Comparison of ENCODE assay signal across 10 cellular contexts in the genomic region with DNA sequence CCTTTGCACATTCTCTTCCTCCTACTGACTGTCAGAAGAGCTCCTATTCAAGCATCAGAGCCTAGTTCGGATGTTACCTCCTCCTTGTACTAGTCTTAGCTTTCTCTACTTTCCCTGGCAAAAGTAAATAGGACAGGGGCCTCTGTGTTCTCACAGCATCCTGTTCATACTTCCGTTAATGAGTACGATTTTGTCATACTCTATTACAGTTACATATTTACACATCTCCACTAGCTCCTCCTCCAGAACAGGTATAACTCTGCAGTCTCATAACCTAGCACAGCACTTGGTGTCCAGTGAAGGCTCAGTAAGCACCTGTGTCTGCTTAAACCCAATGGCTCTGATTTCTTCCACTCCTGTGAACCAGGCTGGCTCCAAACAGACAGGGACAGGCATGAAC. TPM values are rescaled to one million over a fixed set of nuclear protein-coding genes. Genes with fewer than 3 reads are reported as not detected.
DNase-seq lines count a peak whose midpoint lies in the region; ATAC-seq, FAIRE-seq and TF ChIP-seq lines count a peak whose summit lies in the region.
"Had no signal": no experiment of that assay in that cellular context is flagged by ENCODE, and none has a peak within 500 bp of the region (broad histone marks: within the 10 kb centered on the region; RNA-seq: fewer than 3 reads in every experiment).

No MANE protein-coding gene starts in this region.

- H3K27ac ChIP-seq in GM23248, result peak overlapping the region; percentile 84
- peak overlapping the region; percentile 24; the same call in 1 of the 2 replicates for H3K27ac ChIP-seq in RWPE1
- H3K27ac ChIP-seq in small intestine (ENCODE audit: low read depth in 1 of 2, low read length in 1 of 2), result peak overlapping the region in 1 of 2 donors; percentile 53

- peak overlapping the region; percentile 89 for H3K4me2 ChIP-seq in GM23248 (ENCODE audit: unreplicated experiment)

- peaks cover 90% of the 10 kb centered on the region for H3K79me2 ChIP-seq in GM23248 (ENCODE audit: insufficient read depth)

- H3K9ac ChIP-seq in GM23248, result peak overlapping the region; percentile 69; the same call in 1 of the 2 replicates

- 83 to 91% methylated on average over 3 of the region's 3 CpGs for WGBS in GM23248 (ENCODE audit: low coverage in 1 of 2, low lambda C conversion rate in 2 of 2, missing lambda C conversion rate in 2 of 2), 2 experiments
- 68 to 76% (median 68%) methylated on average over 3 of the region's 3 CpGs for WGBS in small intestine, 3 donors

- DNase-seq in GM23248, result no peak
- DNase-seq in RWPE1 (ENCODE audit: low spot score), result no peak
- peak; percentile 30 for DNase-seq in small intestine
- DNase-seq in NCI-H2171 treated with DMSO at 0.1 percent for 48 hours (lab: John Stamatoyannopoulos, UW), result no peak
- DNase-seq in urothelium cell line (ENCODE audit: low spot score), result no peak
- no peak for DNase-seq in COR-L47 (lab: John Stamatoyannopoulos, UW)
- DNase-seq in hepatic stellate cell (ENCODE audit: low spot score), result no peak
- DNase-seq: NCI-H2227 treated with DMSO at 0.1 percent for 48 hours; stimulated activated CD4-positive, alpha-beta T cell treated with anti-CD3 and anti-CD28 coated beads, Interleukin-4, amount 100 ng/mL, for 24 hours had no signal

- FAIRE-seq in small intestine (lab: Jason Lieb, UNC), result no peak
- FAIRE-seq in urothelium cell line (lab: Jason Lieb, UNC), result no peak

- H3K9me2 ChIP-seq in GM23248 (ENCODE audit: insufficient read depth), result no peaks in the 10 kb centered on the region

- TF ChIP-seq CTCF in RWPE1 (conservative IDR thresholded peaks at IDR 0.05; ENCODE audit: low read depth), result no peak

- H2AFZ ChIP-seq in GM23248, result no peak overlapping the region

- peaks cover 44% of the 10 kb centered on the region for H3F3A ChIP-seq in GM23248 (ENCODE audit: insufficient read depth)

- H4K20me1 ChIP-seq in GM23248 (ENCODE audit: insufficient read depth), result no peaks in the 10 kb centered on the region

- H3K27me3 ChIP-seq in GM23248 (replicated peaks; ENCODE audit: insufficient read depth), result no peaks in the 10 kb centered on the region
- no peaks in the 10 kb centered on the region for H3K27me3 ChIP-seq in small intestine (ENCODE audit: control insufficient read depth in 2 of 2, insufficient read depth in 2 of 2, low read length in 2 of 2)

- in situ Hi-C loops in GM23248 (cut with MboI), result no loop called here

- ATAC-seq in esophagus mucosa, result peak; percentile 37

- H3K36me3 ChIP-seq in GM23248 (ENCODE audit: low read depth) (no peaks in the 10 kb centered on the region), small intestine (ENCODE audit: control insufficient read depth in 2 of 2, insufficient read depth in 2 of 2, low read length in 2 of 2) (no peaks in the 10 kb centered on the region)

- H3K4me1 ChIP-seq in GM23248 (ENCODE audit: insufficient read depth) (peaks cover 43% of the 10 kb centered on the region), small intestine (ENCODE audit: control insufficient read depth in 2 of 2, insufficient read depth in 1 of 2, low read depth in 1 of 2, low read length in 1 of 2) (peaks cover 0 to 15% of the 10 kb centered on the region in 2 donors)

- H3K9me3 ChIP-seq in GM23248 (ENCODE audit: low read depth) (no peaks in the 10 kb centered on the region), small intestine (ENCODE audit: control insufficient read depth, low read depth) (no peaks in the 10 kb centered on the region)

- POLR2A ChIA-PET in RWPE1 (lab: Yijun Ruan, JAX; ENCODE audit: low non-redundant PET), result no interaction called here

- CTCF ChIA-PET in RWPE1 (lab: Yijun Ruan, JAX), result interaction anchor here (0.6 kb wide), 1 partner anchor 407 kb away, joined by 4 read pairs; no protein-coding TSS in a partner anchor

- no peak overlapping the region for H3K4me3 ChIP-seq in GM23248
- no peak overlapping the region for H3K4me3 ChIP-seq in small intestine (ENCODE audit: low read depth in 1 of 2, low read length in 2 of 2)

RNA-seq across cellular contexts. Expression of a gene that starts 7.0 kb away (rescaled TPM):
- 51.1 and 57.9 TPM in 2 replicates for total RNA-seq in GM23248 (2014; rRNA removed; shearing (Covaris generic))
- polyA plus RNA-seq in GM23248 (2016; fragmentation: Nextera tagmentation; extraction: Ambion mirVana), result 38.4 and 41.5 TPM in 2 replicates
- total RNA-seq in esophagus mucosa, result 30.0 TPM
- 10 to 100 TPM; 13.2 to 23.9 (median 17.3) TPM for polyA plus RNA-seq in small intestine
